Comparison of ENCODE assay signal across 1 cellular context in the genomic region with DNA sequence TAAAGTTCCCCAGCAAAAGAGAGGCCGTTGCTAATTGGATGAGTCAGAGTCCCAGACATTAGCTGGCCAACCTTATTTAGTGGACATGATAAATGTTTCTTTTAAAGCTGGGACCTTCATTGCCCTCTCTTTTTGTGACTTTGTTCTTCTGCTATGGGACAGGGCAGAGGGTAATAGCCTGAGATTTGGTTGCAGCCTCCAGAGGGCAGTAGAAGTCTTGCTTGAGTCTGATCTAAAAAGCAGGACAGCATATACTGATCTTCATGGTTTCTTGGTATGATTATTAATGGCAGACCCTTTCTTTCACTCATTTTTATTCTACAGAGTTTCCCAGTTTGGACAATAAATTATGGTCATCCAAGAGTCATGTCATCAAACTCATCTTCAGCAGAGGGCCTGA.
TF ChIP-seq lines count a peak whose summit lies in the region.

No MANE protein-coding gene starts in this region.

TF ChIP-seq in liver, 16 proteins besides CTCF, POLR2A, EP300 and RAD21 (continued from another document):
- no peak for TF ChIP-seq NR2F2 (IDR thresholded peaks at IDR 0.05)
- no peak for TF ChIP-seq FOXA2 (IDR thresholded peaks at IDR 0.05)
- TF ChIP-seq, protein P1, sequence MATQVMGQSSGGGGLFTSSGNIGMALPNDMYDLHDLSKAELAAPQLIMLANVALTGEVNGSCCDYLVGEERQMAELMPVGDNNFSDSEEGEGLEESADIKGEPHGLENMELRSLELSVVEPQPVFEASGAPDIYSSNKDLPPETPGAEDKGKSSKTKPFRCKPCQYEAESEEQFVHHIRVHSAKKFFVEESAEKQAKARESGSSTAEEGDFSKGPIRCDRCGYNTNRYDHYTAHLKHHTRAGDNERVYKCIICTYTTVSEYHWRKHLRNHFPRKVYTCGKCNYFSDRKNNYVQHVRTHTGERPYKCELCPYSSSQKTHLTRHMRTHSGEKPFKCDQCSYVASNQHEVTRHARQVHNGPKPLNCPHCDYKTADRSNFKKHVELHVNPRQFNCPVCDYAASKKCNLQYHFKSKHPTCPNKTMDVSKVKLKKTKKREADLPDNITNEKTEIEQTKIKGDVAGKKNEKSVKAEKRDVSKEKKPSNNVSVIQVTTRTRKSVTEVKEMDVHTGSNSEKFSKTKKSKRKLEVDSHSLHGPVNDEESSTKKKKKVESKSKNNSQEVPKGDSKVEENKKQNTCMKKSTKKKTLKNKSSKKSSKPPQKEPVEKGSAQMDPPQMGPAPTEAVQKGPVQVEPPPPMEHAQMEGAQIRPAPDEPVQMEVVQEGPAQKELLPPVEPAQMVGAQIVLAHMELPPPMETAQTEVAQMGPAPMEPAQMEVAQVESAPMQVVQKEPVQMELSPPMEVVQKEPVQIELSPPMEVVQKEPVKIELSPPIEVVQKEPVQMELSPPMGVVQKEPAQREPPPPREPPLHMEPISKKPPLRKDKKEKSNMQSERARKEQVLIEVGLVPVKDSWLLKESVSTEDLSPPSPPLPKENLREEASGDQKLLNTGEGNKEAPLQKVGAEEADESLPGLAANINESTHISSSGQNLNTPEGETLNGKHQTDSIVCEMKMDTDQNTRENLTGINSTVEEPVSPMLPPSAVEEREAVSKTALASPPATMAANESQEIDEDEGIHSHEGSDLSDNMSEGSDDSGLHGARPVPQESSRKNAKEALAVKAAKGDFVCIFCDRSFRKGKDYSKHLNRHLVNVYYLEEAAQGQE (IDR thresholded peaks at IDR 0.05) = no peak
- TF ChIP-seq TAF1 (conservative IDR thresholded peaks at IDR 0.05) = no peak
